ENCODE assay signal across 21 cellular contexts in the genomic region with DNA sequence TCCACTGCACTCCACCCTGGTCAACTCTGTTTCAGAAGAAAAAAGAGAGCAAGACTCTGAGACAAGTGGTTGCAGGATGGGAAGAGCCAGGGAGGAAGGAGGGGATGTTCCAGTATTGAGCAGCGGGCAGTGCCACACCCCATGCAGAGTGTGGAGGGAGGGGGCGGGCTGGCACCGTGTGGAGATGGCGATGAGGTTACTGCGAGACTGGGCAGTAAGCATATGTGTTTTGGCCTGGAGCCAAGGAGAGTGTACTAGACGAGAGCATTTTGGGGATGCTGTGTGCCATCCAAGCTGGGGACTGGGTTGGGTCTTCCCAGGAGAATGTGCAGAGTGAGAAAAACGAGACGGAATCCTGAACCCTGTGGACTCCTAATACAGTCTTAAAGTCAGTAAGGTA. TPM values are rescaled to one million over a fixed set of nuclear protein-coding genes. Genes with fewer than 3 reads are reported as not detected.
"Had no signal": no experiment of that assay in that cellular context is flagged by ENCODE, and none has a peak within 500 bp of the region (broad histone marks: within the 10 kb centered on the region; RNA-seq: fewer than 3 reads in every experiment).

No MANE protein-coding gene starts in this region.

- H3K4me3 Mint-ChIP-seq: activated B cell treated with CpG ODN at 0.5 μM for 24 hours; activated CD8-positive, alpha-beta T cell treated with anti-CD3 and anti-CD28 coated beads for 36 hours; activated naive CD8-positive, alpha-beta T cell treated with anti-CD3 and anti-CD28 coated beads, Interleukin-2, amount 10 ng/mL, durations not matched to agents 7 days and 5 days; activated T-helper 17 cell treated with anti-CD3 and anti-CD28 coated beads, Interleukin-2, amount 50 U/mL, for 72 hours; natural killer cell; stimulated activated effector memory CD8-positive, alpha-beta T cell treated with anti-CD3 and anti-CD28 coated beads, Interleukin-12 subunit alpha, Interleukin-12 subunit beta, amount 100 ng/mL, for 72 hours had no signal

- H3K27ac ChIP-seq: neutrophil, sigmoid colon, stomach, vagina had no signal

- H3K9me3 ChIP-seq: body of pancreas, neutrophil, pancreas, sigmoid colon, stomach, vagina had no signal

- H3K4me3 ChIP-seq: body of pancreas, lung, pancreas, sigmoid colon, stomach, vagina had no signal

- H3K9me3 Mint-ChIP-seq: activated B cell treated with CpG ODN at 0.5 μM for 24 hours; activated CD8-positive, alpha-beta T cell treated with anti-CD3 and anti-CD28 coated beads for 36 hours; activated naive CD8-positive, alpha-beta T cell treated with anti-CD3 and anti-CD28 coated beads, Interleukin-2, amount 10 ng/mL, durations not matched to agents 7 days and 5 days; activated T-helper 17 cell treated with anti-CD3 and anti-CD28 coated beads, Interleukin-2, amount 50 U/mL, for 72 hours; natural killer cell; stimulated activated effector memory CD8-positive, alpha-beta T cell treated with anti-CD3 and anti-CD28 coated beads, Interleukin-12 subunit alpha, Interleukin-12 subunit beta, amount 100 ng/mL, for 72 hours had no signal

- H3K27me3 ChIP-seq: body of pancreas, pancreas, vagina had no signal

- H3K36me3 Mint-ChIP-seq: activated naive CD8-positive, alpha-beta T cell treated with anti-CD3 and anti-CD28 coated beads, Interleukin-2, amount 10 ng/mL, durations not matched to agents 7 days and 5 days; natural killer cell had no signal

- H3K27me3 Mint-ChIP-seq: activated B cell treated with CpG ODN at 0.5 μM for 24 hours; activated T-helper 17 cell treated with anti-CD3 and anti-CD28 coated beads, Interleukin-2, amount 50 U/mL, for 72 hours had no signal

- ATAC-seq: activated CD8-positive, alpha-beta T cell treated with anti-CD3 and anti-CD28 coated beads for 36 hours; activated T-helper 17 cell treated with anti-CD3 and anti-CD28 coated beads, Interleukin-2, amount 50 U/mL, for 72 hours; body of pancreas; natural killer cell; pancreas; stimulated activated effector memory CD8-positive, alpha-beta T cell treated with anti-CD3 and anti-CD28 coated beads, Interleukin-12 subunit alpha, Interleukin-12 subunit beta, amount 100 ng/mL, for 72 hours had no signal

- H3K36me3 ChIP-seq: neutrophil, pancreas, sigmoid colon, vagina had no signal

- DNase-seq: activated B cell treated with CpG ODN at 0.5 μM for 24 hours; activated CD4-positive, alpha-beta T cell treated with anti-CD3 and anti-CD28 coated beads for 4 hours; activated CD8-positive, alpha-beta T cell treated with anti-CD3 and anti-CD28 coated beads for 36 hours; activated naive CD4-positive, alpha-beta T cell treated with Interleukin-2 at 50 U/mL for 16 hours; activated naive CD8-positive, alpha-beta T cell treated with anti-CD3 and anti-CD28 coated beads, Interleukin-2, amount 10 ng/mL, durations not matched to agents 7 days and 5 days; activated T-cell treated with anti-CD3 and anti-CD28 coated beads, Interleukin-2, amount 50 U/mL, for 1 hour; body of pancreas; caudate nucleus; foreskin melanocyte; natural killer cell; pancreas; sigmoid colon; stimulated activated CD4-positive, alpha-beta T cell treated with anti-CD3 and anti-CD28 coated beads, Interleukin-4, amount 100 ng/mL, for 24 hours; stomach; trophoblast cell had no signal

- H3K27ac Mint-ChIP-seq: activated CD8-positive, alpha-beta T cell treated with anti-CD3 and anti-CD28 coated beads for 36 hours; activated naive CD8-positive, alpha-beta T cell treated with anti-CD3 and anti-CD28 coated beads, Interleukin-2, amount 10 ng/mL, durations not matched to agents 7 days and 5 days; activated T-helper 17 cell treated with anti-CD3 and anti-CD28 coated beads, Interleukin-2, amount 50 U/mL, for 72 hours; natural killer cell had no signal

- FAIRE-seq: keratinocyte, pancreas had no signal

RNA-seq across cellular contexts. Expression of gene NTN3, which starts 7.2 kb away (rescaled TPM):
- total RNA-seq: activated B cell treated with CpG ODN at 0.5 μM for 24 hours; activated CD8-positive, alpha-beta T cell treated with anti-CD3 and anti-CD28 coated beads for 36 hours; activated naive CD8-positive, alpha-beta T cell treated with anti-CD3 and anti-CD28 coated beads, Interleukin-2, amount 10 ng/mL, durations not matched to agents 7 days and 5 days; body of pancreas; natural killer cell; vagina had no signal
- polyA plus RNA-seq: keratinocyte, stomach had no signal

RNA-seq across cellular contexts. Expression of gene TEDC2, which starts 18.4 kb away (rescaled TPM):
- total RNA-seq: body of pancreas had no signal
